Comparison of ENCODE assay signal across 10 cellular contexts in the genomic region with DNA sequence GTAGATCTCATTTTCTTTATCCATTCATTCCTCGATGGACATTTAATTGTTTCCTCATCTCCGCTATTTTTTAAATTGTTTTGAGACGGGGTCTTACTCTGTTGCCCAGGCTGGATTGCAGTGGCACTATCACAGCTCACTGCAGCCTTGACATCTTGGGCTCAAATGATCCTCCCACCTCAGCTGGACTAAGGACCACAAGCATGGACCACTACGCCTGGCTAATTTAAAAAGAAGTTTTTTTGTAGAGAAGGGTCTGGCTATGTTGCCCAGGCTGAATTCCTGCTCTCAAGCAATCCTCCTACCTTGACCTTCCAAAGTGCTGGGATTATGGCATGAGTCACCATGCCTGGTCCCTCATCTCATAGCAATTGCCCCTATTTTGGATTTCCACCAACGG. TPM values are rescaled to one million over a fixed set of nuclear protein-coding genes. Genes with fewer than 3 reads are reported as not detected.
"Had no signal": no experiment of that assay in that cellular context is flagged by ENCODE, and none has a peak within 500 bp of the region (broad histone marks: within the 10 kb centered on the region; RNA-seq: fewer than 3 reads in every experiment).

No MANE protein-coding gene starts in this region.

- FAIRE-seq: HepG2, HTR-8/SVneo, K562 had no signal

- H3K27ac Mint-ChIP-seq: IgD-negative memory B cell had no signal

- H3K27ac ChIP-seq: HL-60 had no signal

- DNase-seq: IMR-90, KBM-7, KG1 had no signal

- ATAC-seq: HepG2, K562 had no signal

- H3K27me3 Mint-ChIP-seq: IgD-negative memory B cell had no signal

- H3K4me3 Mint-ChIP-seq: IgD-negative memory B cell had no signal

- H3K4me1 Mint-ChIP-seq: IgD-negative memory B cell had no signal

- H3K36me3 Mint-ChIP-seq: IgD-negative memory B cell had no signal

- H3K4me3 ChIP-seq: K562 had no signal

RNA-seq across cellular contexts. Expression of gene TRIML1, which starts 7.0 kb away (rescaled TPM):
- total RNA-seq: HepG2, HT-29, HT1080, IMR-90, K562 had no signal
- polyA plus RNA-seq: HepG2, IgD-negative memory B cell, IMR-90 had no signal

RNA-seq across cellular contexts. Expression of gene TRIML2, which starts 22.8 kb away (rescaled TPM):
- total RNA-seq: HepG2, HT-29, K562 had no signal
- polyA plus RNA-seq: HepG2, IgD-negative memory B cell had no signal
